ENCODE assay signal across 10 cellular contexts in the genomic region with DNA sequence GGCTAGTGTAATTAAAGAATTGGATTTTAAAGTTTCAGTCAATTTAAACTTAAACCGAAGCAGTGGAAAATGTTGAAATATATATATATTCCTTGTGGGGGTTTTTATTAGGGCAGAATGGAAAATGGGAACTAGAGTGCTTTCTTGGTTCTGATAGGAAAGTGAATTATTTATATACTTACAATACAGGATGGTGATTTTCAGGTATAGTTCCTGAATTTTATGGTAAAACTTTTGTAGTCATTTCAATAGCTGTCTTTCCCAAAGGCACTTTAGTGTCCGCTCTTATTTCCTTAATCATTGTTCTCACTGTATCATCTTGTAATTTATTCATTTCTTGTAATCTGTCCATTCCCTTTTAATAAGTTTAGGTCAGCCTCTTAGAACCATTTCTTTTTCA. TPM values are rescaled to one million over a fixed set of nuclear protein-coding genes. Genes with fewer than 3 reads are reported as not detected.
A peak's percentile ranks its signal among the peaks of the same experiment; 100 is the strongest.
DNase-seq lines count a peak whose midpoint lies in the region; FAIRE-seq and TF ChIP-seq lines count a peak whose summit lies in the region.
"Had no signal": no experiment of that assay in that cellular context is flagged by ENCODE, and none has a peak within 500 bp of the region (broad histone marks: within the 10 kb centered on the region; RNA-seq: fewer than 3 reads in every experiment).

No MANE protein-coding gene starts in this region.

- no peaks in the 10 kb centered on the region for H3K27me3 Mint-ChIP-seq in IgD-negative memory B cell

- H3K4me3 ChIP-seq in BE2C (ENCODE audit: low read depth, low read length) (peak overlapping the region; percentile 99), brain microvascular endothelial cell (ENCODE audit: low read depth, low read length) (peak overlapping the region; percentile 93), mucosa of rectum (ENCODE audit: low read length in 2 of 2) (peak overlapping the region in 1 of 2 donors; percentile 96), tibial artery (no peak overlapping the region)

- H3K4me1 Mint-ChIP-seq in IgD-negative memory B cell: peaks cover 32 to 42% (median 33%) of the 10 kb centered on the region in 3 donors

- peak overlapping the region; percentile 0 to 90 for H3K9ac ChIP-seq in mucosa of rectum (ENCODE audit: low read depth in 1 of 2, low read length in 2 of 2)

- H3K4me1 ChIP-seq in BE2C: no peaks in the 10 kb centered on the region
- H3K4me1 ChIP-seq in mucosa of rectum (ENCODE audit: control insufficient read depth in 2 of 2, insufficient read depth in 2 of 2, low read length in 2 of 2): peaks cover 26 to 32% of the 10 kb centered on the region in 2 donors
- H3K4me1 ChIP-seq in tibial artery: peaks cover 0 to 31% (median 26%) of the 10 kb centered on the region in 4 donors

- H3K36me3 Mint-ChIP-seq in IgD-negative memory B cell: peaks cover 8% of the 10 kb centered on the region

- H3K9me3 ChIP-seq in BE2C: no peaks in the 10 kb centered on the region
- H3K9me3 ChIP-seq in mucosa of rectum (ENCODE audit: control insufficient read depth in 2 of 2, low read length in 2 of 2): no peaks in the 10 kb centered on the region
- H3K9me3 ChIP-seq in tibial artery: no peaks in the 10 kb centered on the region
- H3K9me3 ChIP-seq: pancreas had no signal

- H3K4me3 Mint-ChIP-seq in IgD-negative memory B cell: peak overlapping the region; percentile 61 to 97 (median 92)

- TF ChIP-seq CTCF in BE2C (IDR thresholded peaks at IDR 0.05; ENCODE audit: low read depth, low read length): no peak
- TF ChIP-seq CTCF in brain microvascular endothelial cell (IDR thresholded peaks at IDR 0.05; ENCODE audit: low read depth, low read length, missing control alignments): no peak
- TF ChIP-seq CTCF in tibial artery (IDR thresholded peaks at IDR 0.05): no peak

- H3K9me3 Mint-ChIP-seq in IgD-negative memory B cell: no peaks in the 10 kb centered on the region

- in situ Hi-C loops in brain microvascular endothelial cell (cut with HindIII; ENCODE audit: low pct_ligation_motif_present, low sequenced_read_pairs): no loop called here

- H3K27me3 ChIP-seq in BE2C (no peaks in the 10 kb centered on the region), brain microvascular endothelial cell (replicated peaks) (no peaks in the 10 kb centered on the region), mucosa of rectum (ENCODE audit: control insufficient read depth in 2 of 2, insufficient read depth in 2 of 2, low read length in 2 of 2) (no peaks in the 10 kb centered on the region), tibial artery (no peaks in the 10 kb centered on the region)
- H3K27me3 ChIP-seq: pancreas had no signal

- H3K36me3 ChIP-seq in BE2C (peaks cover 65% of the 10 kb centered on the region), brain microvascular endothelial cell (replicated peaks) (peaks cover 54% of the 10 kb centered on the region), mucosa of rectum (ENCODE audit: control insufficient read depth in 2 of 2, insufficient read depth in 2 of 2, low read length in 2 of 2) (peaks cover 41 to 51% of the 10 kb centered on the region in 2 donors), tibial artery (peaks cover 33 to 59% (median 50%) of the 10 kb centered on the region in 3 donors)

- no peak for DNase-seq in BE2C
- DNase-seq in brain microvascular endothelial cell: no peak
- DNase-seq in tibial artery: no peak
- DNase-seq in activated effector memory CD4-positive, alpha-beta T cell treated with Interleukin-2 at 50 U/mL for 16 hours: no peak
- DNase-seq in GM12892 (ENCODE audit: insufficient read length): no peak
- no peak for DNase-seq in A172 (ENCODE audit: low spot score)
- DNase-seq: pancreas had no signal

- intact Hi-C loops in tibial artery (cut with DNase I; ENCODE audit: low total_unique reads): no loop called here

- peak overlapping the region in 2 of 3 donors; percentile 61 to 86 for H3K27ac Mint-ChIP-seq in IgD-negative memory B cell

- TF ChIP-seq POLR2A in GM12892 (IDR thresholded peaks at IDR 0.05; ENCODE audit: low read depth, low read length): no peak

- H3K27ac ChIP-seq in brain microvascular endothelial cell: no peak overlapping the region
- H3K27ac ChIP-seq in mucosa of rectum (ENCODE audit: low read depth in 2 of 2, low read length in 2 of 2): no peak overlapping the region
- H3K27ac ChIP-seq in tibial artery: no peak overlapping the region
- H3K27ac ChIP-seq: pancreas had no signal

- no peak for FAIRE-seq in GM12892 (lab: Jason Lieb, UNC)
- FAIRE-seq: colon, pancreas had no signal

RNA-seq across cellular contexts. Expression of gene RPL37A, which starts 1.9 kb away (rescaled TPM):
- 3,146 TPM for polyA plus RNA-seq in BE2C (2012; ENCODE audit: insufficient read depth, insufficient read length, low read depth)
- polyA plus RNA-seq in IgD-negative memory B cell: 4,003 TPM
- polyA plus RNA-seq in GM12892 (2012; ENCODE audit: missing spikeins): 6,135 TPM
- total RNA-seq in A172 (2014; rRNA removed; shearing (Covaris generic)): 1,184 and 1,454 TPM in 2 replicates

Comparison
In these comparisons a context has a peak if more than half of its experiments do, and no peak if none do; other contexts are left out.
1. H3K4me3 ChIP-seq: peak in BE2C (single experiment) and brain microvascular endothelial cell (single experiment); none in tibial artery (0 of 2).